Comparison of ENCODE assay signal across 1 cellular context in genomic region chr13:101454767-101455166, GRCh38.
TF ChIP-seq lines count a peak whose summit lies in the region.

No MANE protein-coding gene starts in this region.

TF ChIP-seq in IMR-90, 13 proteins besides CTCF, POLR2A, EP300 and RAD21:
- no peak for TF ChIP-seq RFX5 (IDR thresholded peaks at IDR 0.05; ENCODE audit: low read depth, low read length)
- TF ChIP-seq USF2 (IDR thresholded peaks at IDR 0.05; ENCODE audit: low read depth, low read length), result no peak
- no peak for TF ChIP-seq SMC3 (IDR thresholded peaks at IDR 0.05; ENCODE audit: low read depth, low read length)
- no peak for TF ChIP-seq CEBPB (IDR thresholded peaks at IDR 0.05; ENCODE audit: low read depth, low read length)
- TF ChIP-seq ELK1 (IDR thresholded peaks at IDR 0.05; ENCODE audit: borderline replicate concordance, low read depth, low read length), result no peak
